Comparison of ENCODE assay signal across 33 cellular contexts in the genomic region with DNA sequence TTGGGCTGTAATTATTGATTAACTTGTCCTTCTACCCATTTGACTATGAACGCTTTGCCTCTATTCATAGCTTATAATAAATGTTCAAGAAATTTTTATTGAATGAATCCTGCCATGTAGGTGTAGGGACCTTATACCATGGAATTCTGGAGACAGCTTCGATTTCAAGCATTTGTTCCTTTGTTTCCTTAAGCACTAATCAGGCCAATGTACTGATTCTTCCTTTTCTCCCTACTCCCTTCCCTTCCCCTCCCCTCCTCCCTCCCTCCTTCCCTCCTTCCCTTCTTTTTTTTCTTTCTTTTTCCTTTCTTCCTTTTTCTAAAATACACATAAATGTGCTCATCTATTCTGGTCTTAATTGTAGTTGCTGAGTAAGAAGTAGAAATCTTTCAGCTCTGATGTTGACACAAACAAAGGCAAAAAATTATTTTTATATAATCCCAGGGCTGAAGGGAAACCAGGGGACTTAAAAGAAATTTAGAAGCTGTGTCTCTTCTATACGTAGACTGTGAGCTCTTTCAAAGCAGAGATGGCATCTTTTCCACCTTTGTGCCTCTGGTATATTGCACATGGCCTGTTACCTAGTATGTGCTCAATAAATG.
"Had no signal": no experiment of that assay in that cellular context is flagged by ENCODE, and none has a peak within 500 bp of the region (broad histone marks: within the 10 kb centered on the region; RNA-seq: fewer than 3 reads in every experiment).

No MANE protein-coding gene starts in this region.

- H3K4me1 ChIP-seq: body of pancreas, colonic mucosa had no signal

- H3K9me3 Mint-ChIP-seq: activated CD4-positive, alpha-beta memory T cell treated with anti-CD3 and anti-CD28 coated beads for 36 hours; activated CD4-positive, alpha-beta T cell treated with anti-CD3 and anti-CD28 coated beads, Interleukin-2, amount 10 ng/mL, durations not matched to agents 24 days and 14 days; activated naive CD8-positive, alpha-beta T cell treated with anti-CD3 and anti-CD28 coated beads for 36 hours; activated naive CD8-positive, alpha-beta T cell treated with anti-CD3 and anti-CD28 coated beads, Interleukin-2, amount 50 U/mL, for 24 hours; activated T-helper 1 cell treated with anti-CD3 and anti-CD28 coated beads, Interleukin-12 subunit alpha, Interleukin-12 subunit beta, Interleukin-2, Interleukin-4 antibody, amounts not matched to agents 30 ng/mL and 10 ng/mL and 1 ng/mL, durations not matched to agents 14 hours and 24 hours and 36 hours; T-helper 2 cell treated with Interferon-gamma antibody and Interleukin-4, amounts not matched to agents 5 μg/mL and 100 μg/mL, for 36 hours had no signal

- H3K36me3 Mint-ChIP-seq: activated CD4-positive, alpha-beta memory T cell treated with anti-CD3 and anti-CD28 coated beads for 36 hours; activated naive CD8-positive, alpha-beta T cell treated with anti-CD3 and anti-CD28 coated beads for 36 hours had no signal

- H3K4me3 ChIP-seq: adrenal gland, body of pancreas, cardiac muscle cell, colonic mucosa had no signal

- H3K27me3 Mint-ChIP-seq: activated CD4-positive, alpha-beta memory T cell treated with anti-CD3 and anti-CD28 coated beads for 36 hours; activated CD4-positive, alpha-beta T cell treated with anti-CD3 and anti-CD28 coated beads for 36 hours; activated CD4-positive, alpha-beta T cell treated with anti-CD3 and anti-CD28 coated beads, Interleukin-2, amount 10 ng/mL, durations not matched to agents 24 days and 14 days; activated CD8-positive, alpha-beta memory T cell treated with anti-CD3 and anti-CD28 coated beads, Interleukin-2, amount 10 ng/mL, durations not matched to agents 7 days and 5 days; activated naive CD8-positive, alpha-beta T cell treated with anti-CD3 and anti-CD28 coated beads for 36 hours; activated naive CD8-positive, alpha-beta T cell treated with anti-CD3 and anti-CD28 coated beads, Interleukin-2, amount 50 U/mL, for 24 hours; T-helper 17 cell had no signal

- H3K27ac ChIP-seq: body of pancreas, cardiac muscle cell, colonic mucosa, WERI-Rb-1 had no signal

- H3K27ac Mint-ChIP-seq: activated CD4-positive, alpha-beta memory T cell treated with anti-CD3 and anti-CD28 coated beads for 36 hours; activated CD8-positive, alpha-beta memory T cell treated with anti-CD3 and anti-CD28 coated beads, Interleukin-2, amount 10 ng/mL, durations not matched to agents 7 days and 5 days; activated CD8-positive, alpha-beta T cell treated with anti-CD3 and anti-CD28 coated beads, Interleukin-2, amount 10 ng/mL, durations not matched to agents 7 days and 5 days; activated naive CD8-positive, alpha-beta T cell treated with anti-CD3 and anti-CD28 coated beads for 36 hours; activated naive CD8-positive, alpha-beta T cell treated with anti-CD3 and anti-CD28 coated beads, Interleukin-2, amount 50 U/mL, for 24 hours; activated T-helper 1 cell treated with anti-CD3 and anti-CD28 coated beads, Interleukin-12 subunit alpha, Interleukin-12 subunit beta, Interleukin-2, Interleukin-4 antibody, amounts not matched to agents 30 ng/mL and 10 ng/mL and 1 ng/mL, durations not matched to agents 14 hours and 24 hours and 36 hours; T-helper 17 cell; T-helper 2 cell treated with Interferon-gamma antibody and Interleukin-4, amounts not matched to agents 5 μg/mL and 100 μg/mL, for 36 hours had no signal

- H3K27me3 ChIP-seq: adrenal gland, body of pancreas, cardiac muscle cell, colonic mucosa had no signal

- DNase-seq: activated CD4-positive, alpha-beta memory T cell treated with anti-CD3 and anti-CD28 coated beads for 36 hours; activated CD4-positive, alpha-beta T cell treated with anti-CD3 and anti-CD28 coated beads for 36 hours; activated CD4-positive, alpha-beta T cell treated with anti-CD3 and anti-CD28 coated beads, Interleukin-2, amount 10 ng/mL, durations not matched to agents 24 days and 14 days; activated CD4-positive, CD25-positive, alpha-beta regulatory T cell; activated CD4-positive, CD25-positive, alpha-beta regulatory T cell treated with anti-CD3 and anti-CD28 coated beads, Interleukin-2, amount 50 U/mL, for 72 hours; activated CD8-positive, alpha-beta memory T cell treated with anti-CD3 and anti-CD28 coated beads, Interleukin-2, amount 10 ng/mL, durations not matched to agents 7 days and 5 days; activated CD8-positive, alpha-beta memory T cell treated with anti-CD3 and anti-CD28 coated beads, Interleukin-2, amount 50 U/mL, for 4 hours; activated CD8-positive, alpha-beta T cell treated with anti-CD3 and anti-CD28 coated beads, Interleukin-2, amount 10 ng/mL, durations not matched to agents 7 days and 5 days; activated gamma-delta T cell; activated naive CD4-positive, alpha-beta T cell; activated naive CD4-positive, alpha-beta T cell treated with anti-CD3 and anti-CD28 coated beads, Interleukin-2, amount 50 U/mL, for 16 hours; activated naive CD8-positive, alpha-beta T cell treated with anti-CD3 and anti-CD28 coated beads for 36 hours; activated naive CD8-positive, alpha-beta T cell treated with anti-CD3 and anti-CD28 coated beads, Interleukin-2, amount 50 U/mL, for 24 hours; activated T-cell treated with anti-CD3 and anti-CD28 coated beads, Interleukin-2, amount 50 U/mL, for 1 hour; activated T-cell treated with anti-CD3 and anti-CD28 coated beads, Interleukin-2, amount 50 U/mL, for 48 hours; adrenal gland; amygdala; aorta; body of pancreas; central memory CD4-positive, alpha-beta T cell; cerebellar nuclear complex; colonic mucosa; effector CD8-positive, alpha-beta T cell; foreskin fibroblast; head of caudate nucleus; T-helper 1 cell; T-helper 17 cell; T1000; WERI-Rb-1 had no signal

- H3K4me3 Mint-ChIP-seq: activated CD4-positive, alpha-beta memory T cell treated with anti-CD3 and anti-CD28 coated beads for 36 hours; activated CD4-positive, alpha-beta T cell treated with anti-CD3 and anti-CD28 coated beads for 36 hours; activated CD4-positive, alpha-beta T cell treated with anti-CD3 and anti-CD28 coated beads, Interleukin-2, amount 10 ng/mL, durations not matched to agents 24 days and 14 days; activated CD8-positive, alpha-beta memory T cell treated with anti-CD3 and anti-CD28 coated beads, Interleukin-2, amount 10 ng/mL, durations not matched to agents 7 days and 5 days; activated CD8-positive, alpha-beta T cell treated with anti-CD3 and anti-CD28 coated beads, Interleukin-2, amount 10 ng/mL, durations not matched to agents 7 days and 5 days; activated naive CD8-positive, alpha-beta T cell treated with anti-CD3 and anti-CD28 coated beads for 36 hours; activated naive CD8-positive, alpha-beta T cell treated with anti-CD3 and anti-CD28 coated beads, Interleukin-2, amount 50 U/mL, for 24 hours; activated T-helper 1 cell treated with anti-CD3 and anti-CD28 coated beads, Interleukin-12 subunit alpha, Interleukin-12 subunit beta, Interleukin-2, Interleukin-4 antibody, amounts not matched to agents 30 ng/mL and 10 ng/mL and 1 ng/mL, durations not matched to agents 14 hours and 24 hours and 36 hours; T-helper 17 cell; T-helper 2 cell treated with Interferon-gamma antibody and Interleukin-4, amounts not matched to agents 5 μg/mL and 100 μg/mL, for 36 hours had no signal

- H3K36me3 ChIP-seq: adrenal gland, cardiac muscle cell, colonic mucosa, WERI-Rb-1 had no signal

- H3K9me3 ChIP-seq: adrenal gland, body of pancreas, colonic mucosa had no signal

- ATAC-seq: activated CD4-positive, alpha-beta T cell treated with anti-CD3 and anti-CD28 coated beads for 36 hours; activated CD8-positive, alpha-beta memory T cell treated with anti-CD3 and anti-CD28 coated beads, Interleukin-2, amount 10 ng/mL, durations not matched to agents 7 days and 5 days; activated CD8-positive, alpha-beta T cell treated with anti-CD3 and anti-CD28 coated beads, Interleukin-2, amount 10 ng/mL, durations not matched to agents 7 days and 5 days; activated naive CD8-positive, alpha-beta T cell treated with anti-CD3 and anti-CD28 coated beads, Interleukin-2, amount 50 U/mL, for 24 hours; body of pancreas; esophagus mucosa; T-helper 17 cell had no signal
